In genomic region chr1:32413507-32414185, GRCh38 we compare ENCODE assay signal across 1 cellular context.
A peak's percentile ranks its signal among the peaks of the same experiment; 100 is the strongest.
TF ChIP-seq lines count a peak whose summit lies in the region.

No MANE protein-coding gene starts in this region.

TF ChIP-seq in GM12878, 131 proteins besides CTCF, POLR2A, EP300 and RAD21:
- peak; percentile 28; the same call in 1 of the 2 replicates for TF ChIP-seq MXI1 (IDR thresholded peaks at IDR 0.05; ENCODE audit: low read depth, low read length)
- no peak for TF ChIP-seq KDM1A (IDR thresholded peaks at IDR 0.05; ENCODE audit: borderline replicate concordance)
- 0 out of 2 replicates have a peak, but pooled peaks have one; percentile 36 for TF ChIP-seq IRF4 (IDR thresholded peaks at IDR 0.05; ENCODE audit: low read depth, low read length)
- TF ChIP-seq ESRRA (IDR thresholded peaks at IDR 0.05; ENCODE audit: low read length): peak; percentile 99
- TF ChIP-seq RUNX3 (IDR thresholded peaks at IDR 0.05; ENCODE audit: low read length): no peak
- TF ChIP-seq KLF5 (IDR thresholded peaks at IDR 0.05; ENCODE audit: partially characterized antibody): no peak
- TF ChIP-seq YY1 (IDR thresholded peaks at IDR 0.05; ENCODE audit: low read depth, low read length): peak; percentile 72; the same call in 1 of the 2 replicates
- 0 out of 2 replicates have a peak, but pooled peaks have one; percentile 32 for TF ChIP-seq RB1 (IDR thresholded peaks at IDR 0.05; ENCODE audit: borderline replicate concordance)
- TF ChIP-seq CUX1 (IDR thresholded peaks at IDR 0.05; ENCODE audit: insufficient replicate concordance, low read depth, low read length): no peak
- TF ChIP-seq SMC3 (IDR thresholded peaks at IDR 0.05; ENCODE audit: borderline replicate concordance, low read length): peak; percentile 81
- TF ChIP-seq EED (IDR thresholded peaks at IDR 0.05; ENCODE audit: low read depth): no peak
- peak; percentile 85 for TF ChIP-seq PKNOX1 (IDR thresholded peaks at IDR 0.05)
- TF ChIP-seq SMARCA5 (IDR thresholded peaks at IDR 0.05): 0 out of 2 replicates have a peak, but pooled peaks have one; percentile 64
- TF ChIP-seq PBX3 (IDR thresholded peaks at IDR 0.05; ENCODE audit: insufficient replicate concordance, low read depth, low read length): peak; percentile 50
- 0 out of 2 replicates have a peak, but pooled peaks have one; percentile 25 for TF ChIP-seq HDGF (IDR thresholded peaks at IDR 0.05)
